ENCODE assay signal across 8 cellular contexts in the genomic region with DNA sequence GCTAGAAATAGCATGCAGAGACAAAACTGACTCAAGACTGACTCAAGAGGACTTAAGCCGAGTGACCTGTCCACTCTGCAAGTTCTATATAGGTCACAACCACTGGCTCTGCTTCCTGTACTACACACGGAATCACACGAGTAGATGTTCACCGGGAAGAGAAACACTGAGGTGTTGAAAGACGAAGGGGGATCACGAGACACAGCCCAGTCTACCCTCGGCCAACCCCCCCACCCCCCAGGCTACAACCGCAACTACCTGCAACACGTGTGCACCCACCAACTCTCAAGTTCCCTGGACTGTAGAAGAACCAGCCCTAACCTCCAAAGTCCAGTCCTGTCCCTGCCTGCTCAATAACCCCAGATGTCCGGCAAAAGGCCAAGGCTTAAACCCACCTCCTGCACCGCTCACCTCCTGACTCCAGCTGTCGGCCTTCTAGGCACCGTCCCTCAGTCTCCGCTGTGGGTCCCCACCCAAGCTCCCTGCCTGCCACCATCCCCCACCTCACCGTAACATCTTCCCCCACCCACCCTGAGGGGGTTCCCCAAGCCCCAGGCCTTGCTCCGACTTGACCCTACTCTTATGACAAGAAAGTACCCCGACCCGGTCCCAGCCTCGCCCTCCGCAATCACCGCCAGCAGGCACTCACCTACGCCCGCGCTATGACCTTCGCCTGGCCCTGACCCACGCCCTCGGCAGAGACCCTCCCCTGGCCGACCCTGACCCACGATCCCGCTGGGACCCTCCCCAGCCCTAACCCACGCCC. TPM values are rescaled to one million over a fixed set of nuclear protein-coding genes. Genes with fewer than 3 reads are reported as not detected.
A peak's percentile ranks its signal among the peaks of the same experiment; 100 is the strongest.
DNase-seq lines count a peak whose midpoint lies in the region; ATAC-seq and TF ChIP-seq lines count a peak whose summit lies in the region.

No MANE protein-coding gene starts in this region.

- peaks cover 35% of the 10 kb centered on the region for H3K4me1 Mint-ChIP-seq in brain
- H3K4me1 Mint-ChIP-seq in stimulated activated naive CD8-positive, alpha-beta T cell treated with anti-CD3 and anti-CD28 coated beads, Interleukin-15, amount 100 ng/mL, for 72 hours: peaks cover 57% of the 10 kb centered on the region

- peak overlapping the region; percentile 89 for H3K27ac ChIP-seq in A673 (ENCODE audit: low read depth, low read length, poor library complexity, severe bottlenecking)

- CTCF ChIA-PET in A673 (lab: Charles Lee): no interaction called here

- H3K9me3 ChIP-seq in A673 (ENCODE audit: low read depth, low read length, poor library complexity, severe bottlenecking) (no peaks in the 10 kb centered on the region), MG63 (no peaks in the 10 kb centered on the region)

- peaks cover 13% of the 10 kb centered on the region for H3K4me1 ChIP-seq in A673 (ENCODE audit: insufficient read depth, low read length, poor library complexity, severe bottlenecking)

- no peak for DNase-seq in A673 (ENCODE audit: low spot score)
- DNase-seq in MG63: peak; percentile 15
- no peak for DNase-seq in kidney epithelial cell (ENCODE audit: low read depth)
- DNase-seq in stimulated activated naive CD8-positive, alpha-beta T cell treated with anti-CD3 and anti-CD28 coated beads, Interleukin-15, amount 100 ng/mL, for 72 hours: no peak
- DNase-seq in NCI-H2107 treated with DMSO at 0.1 percent for 48 hours (lab: John Stamatoyannopoulos, UW; ENCODE audit: unreplicated experiment): no peak
- no peak for DNase-seq in GM10266 (ENCODE audit: extremely low spot score)

- no peak for TF ChIP-seq CTCF in A673 (conservative IDR thresholded peaks at IDR 0.05; ENCODE audit: low read depth, low read length)
- no peak for TF ChIP-seq CTCF in brain (conservative IDR thresholded peaks at IDR 0.05)
- TF ChIP-seq CTCF in kidney epithelial cell (IDR thresholded peaks at IDR 0.05; ENCODE audit: insufficient read depth, low read length, poor library complexity, severe bottlenecking): no peak
- no peak for TF ChIP-seq CTCF in GM10266 (IDR thresholded peaks at IDR 0.05; ENCODE audit: control insufficient read depth, insufficient read depth, low read depth, missing control alignments)

- peak overlapping the region; percentile 96 to 98 (median 97) for H3K4me3 Mint-ChIP-seq in brain
- H3K4me3 Mint-ChIP-seq in stimulated activated naive CD8-positive, alpha-beta T cell treated with anti-CD3 and anti-CD28 coated beads, Interleukin-15, amount 100 ng/mL, for 72 hours: peak overlapping the region; percentile 98

- POLR2A ChIA-PET in A673 (lab: Charles Lee; ENCODE audit: low non-redundant PET): no interaction called here

- peak overlapping the region; percentile 85 to 98 (median 93) for H3K27ac Mint-ChIP-seq in brain
- peak overlapping the region; percentile 95 to 98 for H3K27ac Mint-ChIP-seq in stimulated activated naive CD8-positive, alpha-beta T cell treated with anti-CD3 and anti-CD28 coated beads, Interleukin-15, amount 100 ng/mL, for 72 hours

- no peaks in the 10 kb centered on the region for H3K36me3 ChIP-seq in A673 (ENCODE audit: insufficient read depth, low read length, poor library complexity, severe bottlenecking)
- no peaks in the 10 kb centered on the region for H3K36me3 ChIP-seq in MG63
- no peaks in the 10 kb centered on the region for H3K36me3 ChIP-seq in kidney epithelial cell (ENCODE audit: control insufficient read depth, insufficient read depth, low read length)

- ATAC-seq in GM19023 (IDR thresholded peaks at IDR 0.05; ENCODE audit: unreplicated experiment): peak; percentile 3
- ATAC-seq in stimulated activated naive CD8-positive, alpha-beta T cell treated with anti-CD3 and anti-CD28 coated beads, Interleukin-15, amount 100 ng/mL, for 72 hours: peak; percentile 13

- H3K4me3 ChIP-seq in A673 (ENCODE audit: low read depth, low read length, poor library complexity, severe bottlenecking) (peak overlapping the region; percentile 84), MG63 (peak overlapping the region; percentile 85), kidney epithelial cell (ENCODE audit: low read depth, low read length) (peak overlapping the region; percentile 98)

- peaks cover 11% of the 10 kb centered on the region for H3K27me3 Mint-ChIP-seq in brain
- H3K27me3 Mint-ChIP-seq in stimulated activated naive CD8-positive, alpha-beta T cell treated with anti-CD3 and anti-CD28 coated beads, Interleukin-15, amount 100 ng/mL, for 72 hours: no peaks in the 10 kb centered on the region

- no peaks in the 10 kb centered on the region for H3K36me3 Mint-ChIP-seq in brain

- intact Hi-C loops in A673 (cut with micrococcal nuclease; ENCODE audit: unreplicated experiment): no loop called here

- H3K9me3 Mint-ChIP-seq in brain: no peaks in the 10 kb centered on the region
- no peaks in the 10 kb centered on the region for H3K9me3 Mint-ChIP-seq in stimulated activated naive CD8-positive, alpha-beta T cell treated with anti-CD3 and anti-CD28 coated beads, Interleukin-15, amount 100 ng/mL, for 72 hours

- BruUV-seq in A673 (replicated peaks; lab: Mats Ljungman, UMichigan): TSS peak; percentile 66

- H3K27me3 ChIP-seq in A673 (replicated peaks; ENCODE audit: insufficient read depth, low read depth, low read length, poor library complexity): no peaks in the 10 kb centered on the region
- no peaks in the 10 kb centered on the region for H3K27me3 ChIP-seq in MG63
- no peaks in the 10 kb centered on the region for H3K27me3 ChIP-seq in kidney epithelial cell (ENCODE audit: control insufficient read depth, insufficient read depth, low read length)

RNA-seq across cellular contexts. Expression of gene GAK, which starts 0.7 kb away (rescaled TPM):
- total RNA-seq in A673 (2021): 96.2 and 109 TPM in 2 replicates
- total RNA-seq in MG63 (2014; rRNA removed; shearing (Covaris generic); ENCODE audit: low replicate concordance): 57.1 and 67.9 TPM in 2 replicates
- 71.3 TPM for polyA plus RNA-seq in brain (ENCODE audit: insufficient read depth, low read depth, low replicate concordance)
- 105 and 131 TPM in 2 replicates for total RNA-seq in kidney epithelial cell

RNA-seq across cellular contexts. Expression of gene TMEM175, which starts 0.9 kb away (rescaled TPM):
- total RNA-seq in A673 (2021) (10.0 and 12.1 TPM in 2 replicates), kidney epithelial cell (16.0 and 20.5 TPM in 2 replicates)
- 14.1 and 15.0 TPM in 2 replicates for total RNA-seq in MG63 (2014; rRNA removed; shearing (Covaris generic); ENCODE audit: low replicate concordance)
- polyA plus RNA-seq in brain (ENCODE audit: insufficient read depth, low read depth, low replicate concordance): 61.5 TPM

RNA-seq across cellular contexts. Expression of gene DGKQ, which starts 42.0 kb away (rescaled TPM):
- 8.8 and 10.8 TPM in 2 replicates for total RNA-seq in A673 (2021)
- total RNA-seq in MG63 (2014; rRNA removed; shearing (Covaris generic); ENCODE audit: low replicate concordance): 6.7 and 7.4 TPM in 2 replicates
- 4.4 TPM for polyA plus RNA-seq in brain (ENCODE audit: insufficient read depth, low read depth, low replicate concordance)
- 14.8 and 17.3 TPM in 2 replicates for total RNA-seq in kidney epithelial cell

RNA-seq across cellular contexts. Expression of gene IDUA, which starts 55.5 kb away (rescaled TPM):
- 12.0 and 12.3 TPM in 2 replicates for total RNA-seq in A673 (2021)
- total RNA-seq in MG63 (2014; rRNA removed; shearing (Covaris generic); ENCODE audit: low replicate concordance): 3.4 and 13.5 TPM in 2 replicates
- polyA plus RNA-seq in brain (ENCODE audit: insufficient read depth, low read depth, low replicate concordance): 3.6 TPM
- 7.1 and 18.1 TPM in 2 replicates for total RNA-seq in kidney epithelial cell
